Comparison of ENCODE assay signal across 11 cellular contexts in the genomic region with DNA sequence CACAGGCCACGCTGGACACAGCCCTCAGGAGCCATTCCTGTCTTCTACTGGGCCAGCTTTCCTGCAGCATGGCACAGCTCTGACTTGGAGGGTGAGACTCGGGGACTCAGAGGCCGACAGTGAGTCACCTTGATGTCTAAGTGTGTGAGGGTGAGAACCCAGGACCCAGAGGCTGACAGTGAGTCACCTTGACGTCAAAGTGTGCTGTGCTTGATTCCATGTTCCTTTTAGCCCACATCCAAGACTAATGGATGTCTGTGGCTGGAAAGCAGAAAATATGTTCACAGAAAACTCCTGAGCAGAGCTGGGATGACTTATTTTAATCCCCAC. TPM values are rescaled to one million over a fixed set of nuclear protein-coding genes. Genes with fewer than 3 reads are reported as not detected.
DNase-seq lines count a peak whose midpoint lies in the region; ATAC-seq and TF ChIP-seq lines count a peak whose summit lies in the region.
"Had no signal": no experiment of that assay in that cellular context is flagged by ENCODE, and none has a peak within 500 bp of the region (broad histone marks: within the 10 kb centered on the region; RNA-seq: fewer than 3 reads in every experiment).

No MANE protein-coding gene starts in this region.

- CTCF ChIA-PET in IMR-90 (lab: Yijun Ruan, JAX), result interaction anchor here (1.2 to 1.4 kb wide), 2 partner anchors 11 to 93 kb away, joined by 3 to 4 read pairs; no protein-coding TSS in a partner anchor

- peak overlapping the region; percentile 12 for H2AFZ ChIP-seq in IMR-90 (replicated peaks; ENCODE audit: low read length, poor library complexity)
- H2AFZ ChIP-seq in trophoblast cell (ENCODE audit: insufficient read depth, low read length, poor library complexity), result no peak overlapping the region
- H2AFZ ChIP-seq in GM23338, result no peak overlapping the region

- no peak overlapping the region for H3K27ac Mint-ChIP-seq in GM23338

- peaks cover 2% of the 10 kb centered on the region; the same call in 2 of the 3 replicates for H3K36me3 Mint-ChIP-seq in GM23338 (ENCODE audit: low read depth)
- H3K36me3 Mint-ChIP-seq: naive B cell had no signal

- H3K56ac ChIP-seq in IMR-90 (ENCODE audit: extremely low read depth, insufficient read depth, low read length), result peak overlapping the region; percentile 57; the same call in 1 of the 2 replicates

- peak overlapping the region; percentile 95 for H3K23ac ChIP-seq in IMR-90 (ENCODE audit: low read depth, low read length)
- H3K23ac ChIP-seq in trophoblast cell (ENCODE audit: low read length), result no peak overlapping the region

- H3K36me3 ChIP-seq in IMR-90 (ENCODE audit: control insufficient read depth, insufficient read depth, low read length) (no peaks in the 10 kb centered on the region), trophoblast cell (ENCODE audit: control insufficient read depth in 1 of 2, insufficient read depth in 2 of 2, low read length in 2 of 2) (no peaks in the 10 kb centered on the region), GM23338 (ENCODE audit: insufficient read depth) (no peaks in the 10 kb centered on the region; the same call in 1 of the 2 replicates)

- H3K14ac ChIP-seq in IMR-90 (replicated peaks; ENCODE audit: low read depth, low read length), result peak overlapping the region; percentile 66
- H3K14ac ChIP-seq in trophoblast cell (ENCODE audit: low read length), result no peak overlapping the region

- H2BK5ac ChIP-seq in IMR-90 (ENCODE audit: low read depth, low read length, poor library complexity, severe bottlenecking) (peak overlapping the region; percentile 93), trophoblast cell (ENCODE audit: low read depth, low read length, poor library complexity) (no peak overlapping the region)

- DNase-seq in CD1c-positive myeloid dendritic cell (ENCODE audit: extremely low spot score) (peak; percentile 10), IMR-90 (peak; percentile 99), ecto neural progenitor cell (ENCODE audit: low spot score) (peak; percentile 34), trophoblast cell (peak; percentile 13 to 15), GM23338 (ENCODE audit: low spot score) (no peak)
- no peak for DNase-seq in stimulated activated CD4-positive, alpha-beta T cell treated with anti-CD3 and anti-CD28 coated beads, Interleukin-4, amount 100 ng/mL, for 4 hours
- DNase-seq: activated CD4-positive, alpha-beta T cell treated with anti-CD3 and anti-CD28 coated beads for 1 hour; naive B cell had no signal

- H3K27ac ChIP-seq in IMR-90 (ENCODE audit: insufficient read depth, low read length), result peak overlapping the region; percentile 89
- no peak overlapping the region for H3K27ac ChIP-seq in trophoblast cell (ENCODE audit: low read depth, low read length)
- no peak overlapping the region for H3K27ac ChIP-seq in GM23338 (ENCODE audit: low read depth)

- H3K9ac ChIP-seq in IMR-90 (ENCODE audit: low read depth, low read length), result no peak overlapping the region
- H3K9ac ChIP-seq in trophoblast cell (ENCODE audit: low read length), result no peak overlapping the region

- H4K20me1 ChIP-seq in IMR-90 (ENCODE audit: insufficient read depth, low read length), result peaks cover 13% of the 10 kb centered on the region; the same call in 1 of the 2 replicates
- no peaks in the 10 kb centered on the region for H4K20me1 ChIP-seq in GM23338 (replicated peaks; ENCODE audit: insufficient read depth)

- BruUV-seq in IMR-90 (replicated peaks; lab: Mats Ljungman, UMichigan), result no TSS peak

- H2BK120ac ChIP-seq in IMR-90 (ENCODE audit: low read depth, low read length), result peak overlapping the region; percentile 99
- no peak overlapping the region for H2BK120ac ChIP-seq in trophoblast cell (ENCODE audit: insufficient read depth, low read length, poor library complexity)

- no peak overlapping the region for H4K12ac ChIP-seq in trophoblast cell (ENCODE audit: low read depth, low read length)

- TF ChIP-seq CTCF in IMR-90 (conservative IDR thresholded peaks at IDR 0.05; ENCODE audit: low read depth, low read length) (no peak), GM23338 (conservative IDR thresholded peaks at IDR 0.05; ENCODE audit: low read depth in 2 of 2) (no peak)

- intact Hi-C loops in IMR-90 (cut with micrococcal nuclease), result no loop called here

- no peaks in the 10 kb centered on the region for H3F3A ChIP-seq in GM23338 (replicated peaks; ENCODE audit: low read depth)

- H3K27me3 ChIP-seq in IMR-90 (ENCODE audit: control insufficient read depth, insufficient read depth, low read length) (0 out of 2 replicates have a peak, but pooled peaks cover 3% of the 10 kb centered on the region), trophoblast cell (ENCODE audit: insufficient read depth, low read length) (no peaks in the 10 kb centered on the region), GM23338 (ENCODE audit: insufficient read depth) (no peaks in the 10 kb centered on the region)

- in situ Hi-C loops in IMR-90 (cut with MboI; ENCODE audit: low sequenced_read_pairs), result no loop called here

- H3K4me1 ChIP-seq in IMR-90 (ENCODE audit: control insufficient read depth, insufficient read depth, low read length), result peaks cover 46% of the 10 kb centered on the region
- H3K4me1 ChIP-seq in trophoblast cell (ENCODE audit: control insufficient read depth in 1 of 2, insufficient read depth in 2 of 2, low read length in 2 of 2), result no peaks in the 10 kb centered on the region
- H3K4me1 ChIP-seq in GM23338 (ENCODE audit: insufficient read depth), result peaks cover 11% of the 10 kb centered on the region

- H3K79me2 ChIP-seq in trophoblast cell (ENCODE audit: control insufficient read depth, insufficient read depth, low read length, poor library complexity), result no peaks in the 10 kb centered on the region
- H3K79me2 ChIP-seq in GM23338 (replicated peaks; ENCODE audit: insufficient read depth), result no peaks in the 10 kb centered on the region

- peak overlapping the region; percentile 58 for H4K5ac ChIP-seq in IMR-90 (ENCODE audit: low read depth, low read length)

- peaks cover 27% of the 10 kb centered on the region for H3K4me1 Mint-ChIP-seq in GM23338

- H4K8ac ChIP-seq in IMR-90 (ENCODE audit: low read depth in 2 of 2, low read length in 2 of 2) (peak overlapping the region; percentile 29 to 89; a peak in 2 of 4 replicates), trophoblast cell (ENCODE audit: low read depth, low read length) (no peak overlapping the region)

- H3K4me2 ChIP-seq in IMR-90 (ENCODE audit: low read depth, low read length) (peak overlapping the region; percentile 66), trophoblast cell (ENCODE audit: low read length) (no peak overlapping the region), GM23338 (no peak overlapping the region)

- H3K18ac ChIP-seq in IMR-90 (ENCODE audit: low read depth, low read length), result peak overlapping the region; percentile 63
- no peak overlapping the region for H3K18ac ChIP-seq in trophoblast cell (ENCODE audit: low read length)

- peak; percentile 25; the same call in 1 of the 2 replicates for TF ChIP-seq RAD21 in IMR-90 (IDR thresholded peaks at IDR 0.05; ENCODE audit: low read length)

- H2AK5ac ChIP-seq in IMR-90 (ENCODE audit: low read depth, low read length) (peak overlapping the region; percentile 65; the same call in 1 of the 2 replicates), trophoblast cell (ENCODE audit: low read length) (no peak overlapping the region)

- no peak overlapping the region for H3K4me3 Mint-ChIP-seq in GM23338
- H3K4me3 Mint-ChIP-seq: naive B cell had no signal

- H3K79me1 ChIP-seq in IMR-90 (ENCODE audit: low read depth in 1 of 2, low read length in 2 of 2), result no peaks in the 10 kb centered on the region
- no peaks in the 10 kb centered on the region for H3K79me1 ChIP-seq in trophoblast cell (ENCODE audit: low read length)

- POLR2A ChIA-PET in IMR-90 (lab: Charles Lee; ENCODE audit: unreplicated experiment), result no interaction called here

- ATAC-seq in IMR-90 (ENCODE audit: low read depth) (peak; percentile 49), HG02763 (IDR thresholded peaks at IDR 0.05; ENCODE audit: unreplicated experiment) (no peak), HG02623 (IDR thresholded peaks at IDR 0.05; ENCODE audit: unreplicated experiment) (no peak), GM23338 (no peak)

- peaks cover 6% of the 10 kb centered on the region; the same call in 1 of the 2 replicates for H3K9me2 ChIP-seq in GM23338 (ENCODE audit: insufficient read depth)

- peak overlapping the region; percentile 98 for H2BK20ac ChIP-seq in IMR-90 (ENCODE audit: low read depth, low read length)

- no peak for TF ChIP-seq POLR2A in IMR-90 (IDR thresholded peaks at IDR 0.05; ENCODE audit: low read depth, low read length)

- peaks cover 2% of the 10 kb centered on the region; the same call in 1 of the 3 replicates for H3K9me3 Mint-ChIP-seq in GM23338

- H3K27me3 Mint-ChIP-seq in GM23338 (ENCODE audit: insufficient read depth, low read depth, poor library complexity), result peaks cover 2% of the 10 kb centered on the region

- no peaks in the 10 kb centered on the region for H3K9me3 ChIP-seq in IMR-90 (ENCODE audit: control insufficient read depth, insufficient read depth, low read length)
- no peaks in the 10 kb centered on the region for H3K9me3 ChIP-seq in trophoblast cell (ENCODE audit: insufficient read depth, low read depth, low read length)

- no peak overlapping the region for H2BK12ac ChIP-seq in trophoblast cell (ENCODE audit: low read length)

- H4K91ac ChIP-seq in IMR-90 (ENCODE audit: insufficient read depth, low read depth, low read length) (peak overlapping the region; percentile 94), trophoblast cell (ENCODE audit: low read depth, low read length) (no peak overlapping the region)

- dilution Hi-C loops in IMR-90 (cut with HindIII; ENCODE audit: low sequenced_read_pairs, unreplicated experiment), result no loop called here

- peak overlapping the region; percentile 97; the same call in 1 of the 3 replicates for H2BK15ac ChIP-seq in IMR-90 (ENCODE audit: low read depth, low read length)

- no peak overlapping the region for H2AK9ac ChIP-seq in IMR-90 (replicated peaks; ENCODE audit: low read depth, low read length, poor library complexity)

- peaks cover 31% of the 10 kb centered on the region for H3K9me1 ChIP-seq in IMR-90 (ENCODE audit: insufficient read depth, low read length)

- peak overlapping the region; percentile 99 for H3K4ac ChIP-seq in IMR-90 (ENCODE audit: low read depth, low read length)
- H3K4ac ChIP-seq in trophoblast cell (ENCODE audit: low read depth, low read length), result no peak overlapping the region

- no CpG with 5 or more reads among the region's 4 CpGs for WGBS in IMR-90 (ENCODE audit: extremely low coverage in 2 of 2, insufficient read length in 1 of 2), 2 experiments
- WGBS in trophoblast cell (ENCODE audit: extremely low coverage, insufficient coverage, insufficient read length), result no CpG with 5 or more reads among the region's 4 CpGs

- H3K4me3 ChIP-seq in IMR-90 (ENCODE audit: insufficient read depth, low read depth, low read length) (no peak overlapping the region), trophoblast cell (ENCODE audit: low read depth, low read length) (peak overlapping the region; percentile 14), GM23338 (no peak overlapping the region)

RNA-seq across cellular contexts. Expression of gene FAM170B, which starts 6.0 kb away (rescaled TPM):
- total RNA-seq in IMR-90 (2012; rRNA removed), result not detected in 2 replicates
- polyA plus RNA-seq in IMR-90 (2012; rRNA removed) (not detected in 2 replicates), GM23338 (2016; fragmentation: Nextera tagmentation; extraction: Ambion mirVana) (not detected in 2 replicates)
- not detected in 2 replicates for polyA plus RNA-seq in IMR-90 (2012; cell fraction: cytosol; rRNA removed)
- not detected in 2 replicates for polyA plus RNA-seq in IMR-90 (2012; cell fraction: nucleus; rRNA removed; ENCODE audit: low replicate concordance)
- polyA plus RNA-seq in trophoblast cell (2013), result not detected in 2 replicates
- total RNA-seq in GM23338 (2014; rRNA removed; shearing (Covaris generic)), result not detected in 2 replicates
- total RNA-seq: glomerular endothelial cell had no signal

RNA-seq across cellular contexts. Expression of gene VSTM4, which starts 24.5 kb away (rescaled TPM):
- 2.5 and 2.9 TPM in 2 replicates for total RNA-seq in IMR-90 (2012; rRNA removed)
- polyA plus RNA-seq in IMR-90 (2012; rRNA removed) (2.1 and 2.4 TPM in 2 replicates), GM23338 (2016; fragmentation: Nextera tagmentation; extraction: Ambion mirVana) (0.21 and 0.56 TPM in 2 replicates)
- 1.2 and 1.3 TPM in 2 replicates for polyA plus RNA-seq in IMR-90 (2012; cell fraction: cytosol; rRNA removed)
- polyA plus RNA-seq in IMR-90 (2012; cell fraction: nucleus; rRNA removed; ENCODE audit: low replicate concordance), result 0.76 and 2.5 TPM in 2 replicates
- under 0.01 and 0.03 TPM in 2 replicates for polyA plus RNA-seq in trophoblast cell (2013)
- 0.23 and 0.66 TPM in 2 replicates for total RNA-seq in GM23338 (2014; rRNA removed; shearing (Covaris generic))

RNA-seq across cellular contexts. Expression of gene TMEM273, which starts 48.4 kb away (rescaled TPM):
- total RNA-seq in IMR-90 (2012; rRNA removed), result not detected in 2 replicates
- polyA plus RNA-seq in IMR-90 (2012; rRNA removed) (not detected in 2 replicates), GM23338 (2016; fragmentation: Nextera tagmentation; extraction: Ambion mirVana) (not detected in 2 replicates)
- polyA plus RNA-seq in IMR-90 (2012; cell fraction: cytosol; rRNA removed), result not detected in 2 replicates
- 0.21 TPM in 1 of 2 replicates, not detected in the other for polyA plus RNA-seq in IMR-90 (2012; cell fraction: nucleus; rRNA removed; ENCODE audit: low replicate concordance)
- 0.07 and 0.15 TPM in 2 replicates for polyA plus RNA-seq in trophoblast cell (2013)
- not detected in 2 replicates for total RNA-seq in GM23338 (2014; rRNA removed; shearing (Covaris generic))

Comparison
In these comparisons a context has a peak if more than half of its experiments do, and no peak if none do; other contexts are left out.
1. DNase-seq: peak in CD1c-positive myeloid dendritic cell (single experiment), IMR-90 (single experiment), ecto neural progenitor cell (single experiment) and trophoblast cell (2 of 2); none in stimulated activated CD4-positive, alpha-beta T cell treated with anti-CD3 and anti-CD28 coated beads, Interleukin-4, amount 100 ng/mL, for 4 hours (0 of 2) and GM23338 (single experiment).